In genomic region chr4:11426003-11426402, GRCh38 we compare ENCODE assay signal across 18 cellular contexts. TPM values are rescaled to one million over a fixed set of nuclear protein-coding genes. Genes with fewer than 3 reads are reported as not detected.
"Had no signal": no experiment of that assay in that cellular context is flagged by ENCODE, and none has a peak within 500 bp of the region (broad histone marks: within the 10 kb centered on the region; RNA-seq: fewer than 3 reads in every experiment).

No MANE protein-coding gene starts in this region.

- H3K9me3 Mint-ChIP-seq: activated CD8-positive, alpha-beta T cell treated with anti-CD3 and anti-CD28 coated beads for 36 hours; neural crest cell had no signal

- H3K9me3 ChIP-seq: gastroesophageal sphincter, left lung, stomach, testis had no signal

- H3K27me3 ChIP-seq: testis had no signal

- H3K36me3 Mint-ChIP-seq: activated naive CD8-positive, alpha-beta T cell had no signal

- DNase-seq: activated CD4-positive, alpha-beta T cell treated with anti-CD3 and anti-CD28 coated beads for 48 hours; activated CD8-positive, alpha-beta T cell treated with anti-CD3 and anti-CD28 coated beads for 36 hours; activated gamma-delta T cell; activated T-cell treated with anti-CD3 and anti-CD28 coated beads, Interleukin-2, amount 50 U/mL, for 48 hours; amniotic stem cell; brain microvascular endothelial cell; dermis blood vessel endothelial cell; islet precursor cell; left lung; stomach; T-helper 2 cell; testis had no signal

- H3K27ac ChIP-seq: brain microvascular endothelial cell, epithelial cell of prostate, gastroesophageal sphincter, left lung, stomach had no signal

- ATAC-seq: activated CD8-positive, alpha-beta T cell treated with anti-CD3 and anti-CD28 coated beads for 36 hours; gastroesophageal sphincter; left lung; sciatic nerve; WTC11 had no signal

- H3K27ac Mint-ChIP-seq: activated CD8-positive, alpha-beta T cell treated with anti-CD3 and anti-CD28 coated beads for 36 hours; activated naive CD8-positive, alpha-beta T cell; WTC11 had no signal

- H3K4me3 Mint-ChIP-seq: activated CD8-positive, alpha-beta T cell treated with anti-CD3 and anti-CD28 coated beads for 36 hours; activated naive CD8-positive, alpha-beta T cell had no signal

- H3K4me1 ChIP-seq: testis had no signal

- H3K36me3 ChIP-seq: brain microvascular endothelial cell, gastroesophageal sphincter, left lung, stomach had no signal

RNA-seq across cellular contexts. Expression of gene HS3ST1, which starts 2.7 kb away (rescaled TPM):
- total RNA-seq: activated CD8-positive, alpha-beta T cell treated with anti-CD3 and anti-CD28 coated beads for 36 hours had no signal
